Comparison of ENCODE assay signal across 27 cellular contexts in the genomic region with DNA sequence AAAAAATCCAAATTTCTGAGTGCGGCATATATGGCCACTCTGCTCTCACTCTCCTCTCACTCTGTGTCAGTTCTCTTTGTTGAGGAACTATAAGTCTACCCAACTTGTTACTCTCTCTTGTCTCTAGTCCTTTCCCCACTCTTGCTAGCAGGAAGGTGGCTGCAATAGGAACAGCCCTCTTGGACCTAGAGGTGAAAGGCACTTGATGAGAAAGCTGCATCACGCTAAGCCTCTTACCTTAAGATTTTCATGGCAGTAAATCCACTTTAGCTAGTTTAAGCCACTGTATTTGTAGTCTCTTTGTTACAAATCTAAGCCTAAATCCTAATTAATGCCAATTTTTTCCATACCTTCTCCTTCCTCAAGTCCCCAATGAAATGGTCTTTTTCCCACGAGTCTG.
"Had no signal": no experiment of that assay in that cellular context is flagged by ENCODE, and none has a peak within 500 bp of the region (broad histone marks: within the 10 kb centered on the region; RNA-seq: fewer than 3 reads in every experiment).

No MANE protein-coding gene starts in this region.

- H3K36me3 ChIP-seq: prostate gland, right lobe of liver, sigmoid colon, stomach, thoracic aorta, thyroid gland, tibial nerve, upper lobe of left lung, vagina had no signal

- H3K27me3 Mint-ChIP-seq: naive B cell; naive thymus-derived CD8-positive, alpha-beta T cell; natural killer cell treated with Interleukin-12 subunit alpha and Interleukin-12 subunit beta and Interleukin-15 and Interleukin-18, amount 100 ng/mL, for 72 hours; stimulated activated naive B cell treated with anti-CD40 and anti-IgM and Interleukin-4, amounts not matched to agents 10 μg/mL and 1 μg/mL and 100 μg/mL, for 72 hours; stimulated activated naive CD8-positive, alpha-beta T cell treated with anti-CD3 and anti-CD28 coated beads, Interleukin-15, Interleukin-2, amounts not matched to agents 100 ng/mL and 50 ng/mL, for 24 hours had no signal

- DNase-seq: naive B cell; naive thymus-derived CD8-positive, alpha-beta T cell; nephron progenitor cell; occipital lobe; retina; right lobe of liver; sigmoid colon; small intestine; stimulated activated CD4-positive, alpha-beta T cell treated with anti-CD3 and anti-CD28 coated beads, Interleukin-15, amount 100 ng/mL, for 24 hours; stimulated activated CD4-positive, alpha-beta T cell treated with anti-CD3 and anti-CD28 coated beads, Interleukin-2, amount 100 ng/mL, for 24 hours; stimulated activated CD4-positive, alpha-beta T cell treated with anti-CD3 and anti-CD28 coated beads, Interleukin-2, amount 100 ng/mL, for 48 hours; stimulated activated CD4-positive, alpha-beta T cell treated with anti-CD3 and anti-CD28 coated beads, Interleukin-4, amount 100 ng/mL, for 24 hours; stimulated activated naive B cell treated with anti-CD40 and anti-IgM and Interleukin-4, amounts not matched to agents 10 μg/mL and 1 μg/mL and 100 μg/mL, for 72 hours; stimulated activated naive CD4-positive, alpha-beta T cell treated with Interleukin-2 at 50 U/mL for 16 hours; stomach; thyroid gland; trophoblast cell; upper lobe of left lung had no signal

- H3K9me3 ChIP-seq: prostate gland, right lobe of liver, sigmoid colon, thoracic aorta, thyroid gland, tibial nerve, upper lobe of left lung, vagina had no signal

- H3K27ac Mint-ChIP-seq: naive B cell; naive thymus-derived CD8-positive, alpha-beta T cell; natural killer cell treated with Interleukin-12 subunit alpha and Interleukin-12 subunit beta and Interleukin-15 and Interleukin-18, amount 100 ng/mL, for 72 hours; nephron progenitor cell; stimulated activated effector memory CD8-positive, alpha-beta T cell treated with anti-CD3 and anti-CD28 coated beads, Interleukin-12 subunit alpha, Interleukin-12 subunit beta, amount 100 ng/mL, for 72 hours; stimulated activated naive B cell treated with anti-CD40 and anti-IgM and Interleukin-4, amounts not matched to agents 10 μg/mL and 1 μg/mL and 100 μg/mL, for 72 hours; stimulated activated naive CD8-positive, alpha-beta T cell treated with anti-CD3 and anti-CD28 coated beads, Interleukin-15, Interleukin-2, amounts not matched to agents 100 ng/mL and 50 ng/mL, for 24 hours had no signal

- ATAC-seq: naive thymus-derived CD8-positive, alpha-beta T cell; natural killer cell treated with Interleukin-12 subunit alpha and Interleukin-12 subunit beta and Interleukin-15 and Interleukin-18, amount 100 ng/mL, for 72 hours; right cardiac atrium; right lobe of liver; stimulated activated effector memory CD8-positive, alpha-beta T cell treated with anti-CD3 and anti-CD28 coated beads, Interleukin-12 subunit alpha, Interleukin-12 subunit beta, amount 100 ng/mL, for 72 hours; stimulated activated naive B cell treated with anti-CD40 and anti-IgM and Interleukin-4, amounts not matched to agents 10 μg/mL and 1 μg/mL and 100 μg/mL, for 72 hours had no signal

- H3K9me3 Mint-ChIP-seq: stimulated activated naive CD8-positive, alpha-beta T cell treated with anti-CD3 and anti-CD28 coated beads, Interleukin-15, Interleukin-2, amounts not matched to agents 100 ng/mL and 50 ng/mL, for 24 hours had no signal

- H3K27ac ChIP-seq: prostate gland, right lobe of liver, sigmoid colon, stomach, thoracic aorta, thyroid gland, tibial nerve, upper lobe of left lung, vagina had no signal

- H3K36me3 Mint-ChIP-seq: naive B cell; naive thymus-derived CD8-positive, alpha-beta T cell; natural killer cell treated with Interleukin-12 subunit alpha and Interleukin-12 subunit beta and Interleukin-15 and Interleukin-18, amount 100 ng/mL, for 72 hours; stimulated activated effector memory CD8-positive, alpha-beta T cell treated with anti-CD3 and anti-CD28 coated beads, Interleukin-12 subunit alpha, Interleukin-12 subunit beta, amount 100 ng/mL, for 72 hours; stimulated activated naive B cell treated with anti-CD40 and anti-IgM and Interleukin-4, amounts not matched to agents 10 μg/mL and 1 μg/mL and 100 μg/mL, for 72 hours had no signal

- H3K4me1 Mint-ChIP-seq: naive B cell; naive thymus-derived CD8-positive, alpha-beta T cell; nephron progenitor cell; neural crest cell; stimulated activated effector memory CD8-positive, alpha-beta T cell treated with anti-CD3 and anti-CD28 coated beads, Interleukin-12 subunit alpha, Interleukin-12 subunit beta, amount 100 ng/mL, for 72 hours; stimulated activated naive B cell treated with anti-CD40 and anti-IgM and Interleukin-4, amounts not matched to agents 10 μg/mL and 1 μg/mL and 100 μg/mL, for 72 hours had no signal

- H3K27me3 ChIP-seq: right lobe of liver, sigmoid colon, stomach, thyroid gland, tibial nerve, upper lobe of left lung, vagina had no signal

- H3K4me3 ChIP-seq: prostate gland, right lobe of liver, sigmoid colon, stomach, thoracic aorta, thyroid gland, tibial nerve, upper lobe of left lung, vagina had no signal

- H3K4me3 Mint-ChIP-seq: naive thymus-derived CD8-positive, alpha-beta T cell; natural killer cell treated with Interleukin-12 subunit alpha and Interleukin-12 subunit beta and Interleukin-15 and Interleukin-18, amount 100 ng/mL, for 72 hours; nephron progenitor cell; neural crest cell; stimulated activated effector memory CD8-positive, alpha-beta T cell treated with anti-CD3 and anti-CD28 coated beads, Interleukin-12 subunit alpha, Interleukin-12 subunit beta, amount 100 ng/mL, for 72 hours; stimulated activated naive B cell treated with anti-CD40 and anti-IgM and Interleukin-4, amounts not matched to agents 10 μg/mL and 1 μg/mL and 100 μg/mL, for 72 hours; stimulated activated naive CD8-positive, alpha-beta T cell treated with anti-CD3 and anti-CD28 coated beads, Interleukin-15, Interleukin-2, amounts not matched to agents 100 ng/mL and 50 ng/mL, for 24 hours had no signal
